ENCODE assay signal across 37 cellular contexts in the genomic region with DNA sequence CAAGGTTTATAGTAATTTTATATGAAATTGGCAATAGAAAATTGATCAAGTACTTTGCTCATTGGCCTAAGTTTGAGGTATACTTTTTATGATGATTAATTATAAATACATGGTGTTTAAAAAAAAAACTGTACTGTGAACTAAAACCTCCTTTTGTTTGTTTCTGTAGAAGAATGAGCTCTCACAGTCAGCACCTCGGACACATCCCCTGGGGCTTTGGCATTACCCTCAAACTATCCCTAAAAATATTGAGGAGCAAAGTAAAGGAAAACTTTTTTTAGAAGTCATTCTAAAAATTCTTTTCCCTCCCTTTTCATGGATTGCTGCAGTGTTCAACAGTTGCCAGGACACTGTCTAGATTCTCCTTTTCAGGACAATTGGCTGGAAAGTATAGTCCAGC.
"Had no signal": no experiment of that assay in that cellular context is flagged by ENCODE, and none has a peak within 500 bp of the region (broad histone marks: within the 10 kb centered on the region; RNA-seq: fewer than 3 reads in every experiment).

No MANE protein-coding gene starts in this region.

- H3K9me3 ChIP-seq: adrenal gland, ascending aorta, body of pancreas, breast epithelium, colonic mucosa had no signal

- H3K27me3 ChIP-seq: adrenal gland, ascending aorta, body of pancreas, brain microvascular endothelial cell, breast epithelium, cardiac muscle cell, colonic mucosa had no signal

- H3K9me3 Mint-ChIP-seq: activated naive CD4-positive, alpha-beta T cell treated with anti-CD3 and anti-CD28 coated beads for 36 hours; activated naive CD4-positive, alpha-beta T cell treated with anti-CD3 and anti-CD28 coated beads, Interleukin-2, amount 10 ng/mL, durations not matched to agents 7 days and 5 days; activated naive CD4-positive, alpha-beta T cell treated with anti-CD3 and anti-CD28 coated beads, Interleukin-2, amount 50 U/mL, for 24 hours; activated naive CD4-positive, alpha-beta T cell treated with anti-CD3 and anti-CD28 coated beads, Interleukin-2, amount 50 U/mL, for 72 hours; activated naive CD8-positive, alpha-beta T cell treated with anti-CD3 and anti-CD28 coated beads for 36 hours; activated naive CD8-positive, alpha-beta T cell treated with anti-CD3 and anti-CD28 coated beads, Interleukin-2, amount 10 ng/mL, durations not matched to agents 7 days and 5 days; activated naive CD8-positive, alpha-beta T cell treated with anti-CD3 and anti-CD28 coated beads, Interleukin-2, amount 50 U/mL, for 24 hours; activated T-cell treated with anti-CD3 and anti-CD28 coated beads, Interleukin-2, amount 50 U/mL, for 4 hours; activated T-cell treated with anti-CD3 and anti-CD28 coated beads, Interleukin-2, amount 50 U/mL, for 72 hours; activated T-helper 1 cell treated with anti-CD3 and anti-CD28 coated beads, Interleukin-12 subunit alpha, Interleukin-12 subunit beta, Interleukin-2, Interleukin-4 antibody, amounts not matched to agents 30 ng/mL and 10 ng/mL and 1 ng/mL, durations not matched to agents 14 hours and 24 hours and 36 hours; activated T-helper 17 cell treated with anti-CD3 and anti-CD28 coated beads, Interleukin-2, amount 50 U/mL, for 72 hours; activated T-helper 2 cell treated with anti-CD3 and anti-CD28 coated beads, Interferon-gamma antibody, Interleukin-2, Interleukin-4, amounts not matched to agents 10 μg/mL and 5 μg/mL and 100 μg/mL, durations not matched to agents 14 hours and 24 hours and 36 hours; brain; central memory CD8-positive, alpha-beta T cell had no signal

- H3K4me1 ChIP-seq: adrenal gland, ascending aorta, body of pancreas, breast epithelium, colonic mucosa had no signal

- H3K36me3 ChIP-seq: brain microvascular endothelial cell, colonic mucosa had no signal

- H3K4me3 ChIP-seq: adrenal gland, ascending aorta, body of pancreas, breast epithelium, cardiac muscle cell, colonic mucosa had no signal

- ATAC-seq: activated naive CD4-positive, alpha-beta T cell treated with anti-CD3 and anti-CD28 coated beads, Interleukin-2, amount 50 U/mL, for 72 hours; activated naive CD8-positive, alpha-beta T cell treated with anti-CD3 and anti-CD28 coated beads, Interleukin-2, amount 50 U/mL, for 24 hours; activated T-cell treated with anti-CD3 and anti-CD28 coated beads, Interleukin-2, amount 50 U/mL, for 4 hours; activated T-cell treated with anti-CD3 and anti-CD28 coated beads, Interleukin-2, amount 50 U/mL, for 72 hours; activated T-helper 17 cell treated with anti-CD3 and anti-CD28 coated beads, Interleukin-2, amount 50 U/mL, for 72 hours; body of pancreas had no signal

- H3K4me1 Mint-ChIP-seq: activated naive CD4-positive, alpha-beta T cell treated with anti-CD3 and anti-CD28 coated beads, Interleukin-2, amount 10 ng/mL, durations not matched to agents 7 days and 5 days; activated naive CD4-positive, alpha-beta T cell treated with anti-CD3 and anti-CD28 coated beads, Interleukin-2, amount 50 U/mL, for 24 hours; activated naive CD8-positive, alpha-beta T cell treated with anti-CD3 and anti-CD28 coated beads for 36 hours; activated naive CD8-positive, alpha-beta T cell treated with anti-CD3 and anti-CD28 coated beads, Interleukin-2, amount 10 ng/mL, durations not matched to agents 7 days and 5 days; activated naive CD8-positive, alpha-beta T cell treated with anti-CD3 and anti-CD28 coated beads, Interleukin-2, amount 50 U/mL, for 24 hours; activated T-helper 17 cell treated with anti-CD3 and anti-CD28 coated beads, Interleukin-2, amount 50 U/mL, for 72 hours; brain; central memory CD8-positive, alpha-beta T cell had no signal

- H3K27ac ChIP-seq: adrenal gland, ascending aorta, body of pancreas, brain microvascular endothelial cell, breast epithelium, cardiac muscle cell, colonic mucosa had no signal

- H3K4me3 Mint-ChIP-seq: activated naive CD4-positive, alpha-beta T cell treated with anti-CD3 and anti-CD28 coated beads for 36 hours; activated naive CD4-positive, alpha-beta T cell treated with anti-CD3 and anti-CD28 coated beads, Interleukin-2, amount 10 ng/mL, durations not matched to agents 7 days and 5 days; activated naive CD4-positive, alpha-beta T cell treated with anti-CD3 and anti-CD28 coated beads, Interleukin-2, amount 50 U/mL, for 24 hours; activated naive CD8-positive, alpha-beta T cell; activated naive CD8-positive, alpha-beta T cell treated with anti-CD3 and anti-CD28 coated beads for 36 hours; activated naive CD8-positive, alpha-beta T cell treated with anti-CD3 and anti-CD28 coated beads, Interleukin-2, amount 10 ng/mL, durations not matched to agents 7 days and 5 days; activated naive CD8-positive, alpha-beta T cell treated with anti-CD3 and anti-CD28 coated beads, Interleukin-2, amount 50 U/mL, for 24 hours; activated T-cell treated with anti-CD3 and anti-CD28 coated beads, Interleukin-2, amount 50 U/mL, for 4 hours; activated T-cell treated with anti-CD3 and anti-CD28 coated beads, Interleukin-2, amount 50 U/mL, for 72 hours; activated T-helper 1 cell treated with anti-CD3 and anti-CD28 coated beads, Interleukin-12 subunit alpha, Interleukin-12 subunit beta, Interleukin-2, Interleukin-4 antibody, amounts not matched to agents 30 ng/mL and 10 ng/mL and 1 ng/mL, durations not matched to agents 14 hours and 24 hours and 36 hours; activated T-helper 17 cell treated with anti-CD3 and anti-CD28 coated beads, Interleukin-2, amount 50 U/mL, for 72 hours; brain; central memory CD8-positive, alpha-beta T cell had no signal

- DNase-seq: activated effector memory CD4-positive, alpha-beta T cell treated with anti-CD3 and anti-CD28 coated beads, Interleukin-2, amount 50 U/mL, for 16 hours; activated effector memory CD4-positive, alpha-beta T cell treated with Interleukin-2 at 50 U/mL for 16 hours; activated gamma-delta T cell; activated gamma-delta T cell treated with Interleukin-2 at 50 U/mL for 16 hours; activated naive CD4-positive, alpha-beta T cell; activated naive CD4-positive, alpha-beta T cell treated with anti-CD3 and anti-CD28 coated beads for 36 hours; activated naive CD4-positive, alpha-beta T cell treated with anti-CD3 and anti-CD28 coated beads, Interleukin-2, amount 10 ng/mL, durations not matched to agents 7 days and 5 days; activated naive CD4-positive, alpha-beta T cell treated with anti-CD3 and anti-CD28 coated beads, Interleukin-2, amount 50 U/mL, for 16 hours; activated naive CD4-positive, alpha-beta T cell treated with Interleukin-2 at 50 U/mL for 16 hours; activated naive CD8-positive, alpha-beta T cell treated with anti-CD3 and anti-CD28 coated beads for 36 hours; activated naive CD8-positive, alpha-beta T cell treated with anti-CD3 and anti-CD28 coated beads, Interleukin-2, amount 10 ng/mL, durations not matched to agents 7 days and 5 days; activated naive CD8-positive, alpha-beta T cell treated with anti-CD3 and anti-CD28 coated beads, Interleukin-2, amount 50 U/mL, for 24 hours; activated T-cell treated with anti-CD3 and anti-CD28 coated beads, Interleukin-2, amount 50 U/mL, for 4 hours; activated T-cell treated with anti-CD3 and anti-CD28 coated beads, Interleukin-2, amount 50 U/mL, for 48 hours; activated T-cell treated with anti-CD3 and anti-CD28 coated beads, Interleukin-2, amount 50 U/mL, for 72 hours; adrenal gland; amniotic stem cell; amygdala; anterior cingulate cortex; aorta; body of pancreas; brain microvascular endothelial cell; caudate nucleus; central memory CD4-positive, alpha-beta T cell; cerebellar nuclear complex; colonic mucosa had no signal

- H3K27me3 Mint-ChIP-seq: activated naive CD4-positive, alpha-beta T cell treated with anti-CD3 and anti-CD28 coated beads, Interleukin-2, amount 10 ng/mL, durations not matched to agents 7 days and 5 days; activated naive CD4-positive, alpha-beta T cell treated with anti-CD3 and anti-CD28 coated beads, Interleukin-2, amount 50 U/mL, for 24 hours; activated naive CD8-positive, alpha-beta T cell; activated naive CD8-positive, alpha-beta T cell treated with anti-CD3 and anti-CD28 coated beads for 36 hours; activated naive CD8-positive, alpha-beta T cell treated with anti-CD3 and anti-CD28 coated beads, Interleukin-2, amount 10 ng/mL, durations not matched to agents 7 days and 5 days; activated naive CD8-positive, alpha-beta T cell treated with anti-CD3 and anti-CD28 coated beads, Interleukin-2, amount 50 U/mL, for 24 hours; activated T-helper 17 cell treated with anti-CD3 and anti-CD28 coated beads, Interleukin-2, amount 50 U/mL, for 72 hours; brain; central memory CD8-positive, alpha-beta T cell had no signal

- H3K27ac Mint-ChIP-seq: activated naive CD4-positive, alpha-beta T cell treated with anti-CD3 and anti-CD28 coated beads for 36 hours; activated naive CD4-positive, alpha-beta T cell treated with anti-CD3 and anti-CD28 coated beads, Interleukin-2, amount 10 ng/mL, durations not matched to agents 7 days and 5 days; activated naive CD4-positive, alpha-beta T cell treated with anti-CD3 and anti-CD28 coated beads, Interleukin-2, amount 50 U/mL, for 24 hours; activated naive CD4-positive, alpha-beta T cell treated with anti-CD3 and anti-CD28 coated beads, Interleukin-2, amount 50 U/mL, for 72 hours; activated naive CD8-positive, alpha-beta T cell; activated naive CD8-positive, alpha-beta T cell treated with anti-CD3 and anti-CD28 coated beads for 36 hours; activated naive CD8-positive, alpha-beta T cell treated with anti-CD3 and anti-CD28 coated beads, Interleukin-2, amount 10 ng/mL, durations not matched to agents 7 days and 5 days; activated naive CD8-positive, alpha-beta T cell treated with anti-CD3 and anti-CD28 coated beads, Interleukin-2, amount 50 U/mL, for 24 hours; activated T-helper 1 cell treated with anti-CD3 and anti-CD28 coated beads, Interleukin-12 subunit alpha, Interleukin-12 subunit beta, Interleukin-2, Interleukin-4 antibody, amounts not matched to agents 30 ng/mL and 10 ng/mL and 1 ng/mL, durations not matched to agents 14 hours and 24 hours and 36 hours; activated T-helper 17 cell treated with anti-CD3 and anti-CD28 coated beads, Interleukin-2, amount 50 U/mL, for 72 hours; activated T-helper 2 cell treated with anti-CD3 and anti-CD28 coated beads, Interferon-gamma antibody, Interleukin-2, Interleukin-4, amounts not matched to agents 10 μg/mL and 5 μg/mL and 100 μg/mL, durations not matched to agents 14 hours and 24 hours and 36 hours; brain had no signal
